In the genomic region with DNA sequence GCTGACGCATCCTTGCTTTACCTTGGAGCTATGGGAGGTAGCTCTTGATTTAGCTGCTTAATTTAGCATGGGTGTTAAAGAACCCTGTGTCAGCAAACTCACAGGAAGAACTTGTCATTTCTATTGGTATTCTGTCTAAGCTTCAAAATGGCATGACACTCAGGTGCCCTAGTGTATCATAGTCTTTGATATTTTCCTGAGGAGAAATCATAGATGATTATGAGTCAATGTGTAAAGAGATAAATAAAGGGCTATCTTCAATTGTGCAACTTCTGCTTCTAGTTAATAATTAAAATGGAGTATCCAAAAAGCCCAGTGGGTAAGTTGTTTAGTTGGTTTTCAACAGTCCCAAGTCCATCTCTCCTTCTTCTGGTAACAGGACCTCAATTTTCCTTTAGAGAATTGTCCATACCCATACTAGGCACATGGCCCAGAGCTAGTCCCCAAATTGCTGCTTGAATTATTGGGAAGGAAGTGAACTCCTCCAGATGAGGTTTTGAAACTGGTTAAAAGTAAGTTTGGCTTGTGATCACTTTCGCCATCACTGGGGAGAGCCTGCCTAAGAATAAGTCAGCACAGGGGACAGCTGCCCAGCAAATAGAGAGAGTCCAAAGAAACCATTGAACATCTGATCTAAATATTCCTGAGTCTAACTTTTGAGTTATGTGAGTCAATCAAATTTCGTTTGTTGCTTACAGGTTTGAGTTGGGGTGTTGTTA, we compare ENCODE assay signal across 1 cellular context.
TF ChIP-seq lines count a peak whose summit lies in the region.

No MANE protein-coding gene starts in this region.

TF ChIP-seq in HepG2, 621 proteins besides CTCF, POLR2A, EP300 and RAD21 (continued from another document and continues in another):
- TF ChIP-seq, protein P1, sequence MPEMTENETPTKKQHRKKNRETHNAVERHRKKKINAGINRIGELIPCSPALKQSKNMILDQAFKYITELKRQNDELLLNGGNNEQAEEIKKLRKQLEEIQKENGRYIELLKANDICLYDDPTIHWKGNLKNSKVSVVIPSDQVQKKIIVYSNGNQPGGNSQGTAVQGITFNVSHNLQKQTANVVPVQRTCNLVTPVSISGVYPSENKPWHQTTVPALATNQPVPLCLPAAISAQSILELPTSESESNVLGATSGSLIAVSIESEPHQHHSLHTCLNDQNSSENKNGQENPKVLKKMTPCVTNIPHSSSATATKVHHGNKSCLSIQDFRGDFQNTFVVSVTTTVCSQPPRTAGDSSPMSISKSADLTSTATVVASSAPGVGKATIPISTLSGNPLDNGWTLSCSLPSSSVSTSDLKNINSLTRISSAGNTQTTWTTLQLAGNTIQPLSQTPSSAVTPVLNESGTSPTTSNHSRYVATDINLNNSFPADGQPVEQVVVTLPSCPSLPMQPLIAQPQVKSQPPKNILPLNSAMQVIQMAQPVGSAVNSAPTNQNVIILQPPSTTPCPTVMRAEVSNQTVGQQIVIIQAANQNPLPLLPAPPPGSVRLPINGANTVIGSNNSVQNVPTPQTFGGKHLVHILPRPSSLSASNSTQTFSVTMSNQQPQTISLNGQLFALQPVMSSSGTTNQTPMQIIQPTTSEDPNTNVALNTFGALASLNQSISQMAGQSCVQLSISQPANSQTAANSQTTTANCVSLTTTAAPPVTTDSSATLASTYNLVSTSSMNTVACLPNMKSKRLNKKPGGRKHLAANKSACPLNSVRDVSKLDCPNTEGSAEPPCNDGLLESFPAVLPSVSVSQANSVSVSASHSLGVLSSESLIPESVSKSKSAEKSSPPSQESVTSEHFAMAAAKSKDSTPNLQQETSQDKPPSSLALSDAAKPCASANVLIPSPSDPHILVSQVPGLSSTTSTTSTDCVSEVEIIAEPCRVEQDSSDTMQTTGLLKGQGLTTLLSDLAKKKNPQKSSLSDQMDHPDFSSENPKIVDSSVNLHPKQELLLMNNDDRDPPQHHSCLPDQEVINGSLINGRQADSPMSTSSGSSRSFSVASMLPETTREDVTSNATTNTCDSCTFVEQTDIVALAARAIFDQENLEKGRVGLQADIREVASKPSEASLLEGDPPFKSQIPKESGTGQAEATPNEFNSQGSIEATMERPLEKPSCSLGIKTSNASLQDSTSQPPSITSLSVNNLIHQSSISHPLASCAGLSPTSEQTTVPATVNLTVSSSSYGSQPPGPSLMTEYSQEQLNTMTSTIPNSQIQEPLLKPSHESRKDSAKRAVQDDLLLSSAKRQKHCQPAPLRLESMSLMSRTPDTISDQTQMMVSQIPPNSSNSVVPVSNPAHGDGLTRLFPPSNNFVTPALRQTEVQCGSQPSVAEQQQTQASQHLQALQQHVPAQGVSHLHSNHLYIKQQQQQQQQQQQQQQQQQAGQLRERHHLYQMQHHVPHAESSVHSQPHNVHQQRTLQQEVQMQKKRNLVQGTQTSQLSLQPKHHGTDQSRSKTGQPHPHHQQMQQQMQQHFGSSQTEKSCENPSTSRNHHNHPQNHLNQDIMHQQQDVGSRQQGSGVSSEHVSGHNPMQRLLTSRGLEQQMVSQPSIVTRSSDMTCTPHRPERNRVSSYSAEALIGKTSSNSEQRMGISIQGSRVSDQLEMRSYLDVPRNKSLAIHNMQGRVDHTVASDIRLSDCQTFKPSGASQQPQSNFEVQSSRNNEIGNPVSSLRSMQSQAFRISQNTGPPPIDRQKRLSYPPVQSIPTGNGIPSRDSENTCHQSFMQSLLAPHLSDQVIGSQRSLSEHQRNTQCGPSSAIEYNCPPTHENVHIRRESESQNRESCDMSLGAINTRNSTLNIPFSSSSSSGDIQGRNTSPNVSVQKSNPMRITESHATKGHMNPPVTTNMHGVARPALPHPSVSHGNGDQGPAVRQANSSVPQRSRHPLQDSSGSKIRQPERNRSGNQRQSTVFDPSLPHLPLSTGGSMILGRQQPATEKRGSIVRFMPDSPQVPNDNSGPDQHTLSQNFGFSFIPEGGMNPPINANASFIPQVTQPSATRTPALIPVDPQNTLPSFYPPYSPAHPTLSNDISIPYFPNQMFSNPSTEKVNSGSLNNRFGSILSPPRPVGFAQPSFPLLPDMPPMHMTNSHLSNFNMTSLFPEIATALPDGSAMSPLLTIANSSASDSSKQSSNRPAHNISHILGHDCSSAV (CRISPR knock-in tag; IDR thresholded peaks at IDR 0.05; ENCODE audit: borderline replicate concordance), result no peak
- TF ChIP-seq MED8 (CRISPR knock-in tag; IDR thresholded peaks at IDR 0.05; ENCODE audit: insufficient replicate concordance) (peak; percentile 64), MBNL3 (CRISPR knock-in tag; conservative IDR thresholded peaks at IDR 0.05) (no peak), ZNF296 (CRISPR knock-in tag; conservative IDR thresholded peaks at IDR 0.05) (no peak), ZNF782 (CRISPR knock-in tag; IDR thresholded peaks at IDR 0.05; ENCODE audit: borderline replicate concordance) (no peak), ZNF75D (CRISPR knock-in tag; IDR thresholded peaks at IDR 0.05; ENCODE audit: borderline replicate concordance) (no peak), BATF2 (CRISPR knock-in tag; IDR thresholded peaks at IDR 0.05) (no peak), CAMTA2 (CRISPR knock-in tag; IDR thresholded peaks at IDR 0.05; ENCODE audit: borderline replicate concordance) (no peak), RERE (CRISPR knock-in tag; IDR thresholded peaks at IDR 0.05; ENCODE audit: low read depth) (0 out of 2 replicates have a peak, but pooled peaks have one; percentile 46), THYN1 (CRISPR knock-in tag; IDR thresholded peaks at IDR 0.05; ENCODE audit: borderline replicate concordance, low read depth) (no peak), ZNF775 (CRISPR knock-in tag; IDR thresholded peaks at IDR 0.05; ENCODE audit: borderline replicate concordance) (no peak), ZNF770 (CRISPR knock-in tag; IDR thresholded peaks at IDR 0.05) (no peak), PAWR (CRISPR knock-in tag; IDR thresholded peaks at IDR 0.05; ENCODE audit: borderline replicate concordance) (no peak), ZNF670 (CRISPR knock-in tag; IDR thresholded peaks at IDR 0.05; ENCODE audit: borderline replicate concordance) (no peak), PPARG (CRISPR knock-in tag; conservative IDR thresholded peaks at IDR 0.05) (peak; percentile 72), ETV6 (CRISPR knock-in tag; conservative IDR thresholded peaks at IDR 0.05) (no peak), GTF2F1 (IDR thresholded peaks at IDR 0.05; ENCODE audit: low read length) (no peak), MED13 (CRISPR knock-in tag; IDR thresholded peaks at IDR 0.05) (peak; percentile 78), ZNF326 (CRISPR knock-in tag; IDR thresholded peaks at IDR 0.05; ENCODE audit: borderline replicate concordance) (no peak), SMAD1 (CRISPR knock-in tag; IDR thresholded peaks at IDR 0.05; ENCODE audit: borderline replicate concordance, low read depth) (no peak), SNAPC4 (CRISPR knock-in tag; IDR thresholded peaks at IDR 0.05) (no peak)
- TF ChIP-seq, protein P2, sequence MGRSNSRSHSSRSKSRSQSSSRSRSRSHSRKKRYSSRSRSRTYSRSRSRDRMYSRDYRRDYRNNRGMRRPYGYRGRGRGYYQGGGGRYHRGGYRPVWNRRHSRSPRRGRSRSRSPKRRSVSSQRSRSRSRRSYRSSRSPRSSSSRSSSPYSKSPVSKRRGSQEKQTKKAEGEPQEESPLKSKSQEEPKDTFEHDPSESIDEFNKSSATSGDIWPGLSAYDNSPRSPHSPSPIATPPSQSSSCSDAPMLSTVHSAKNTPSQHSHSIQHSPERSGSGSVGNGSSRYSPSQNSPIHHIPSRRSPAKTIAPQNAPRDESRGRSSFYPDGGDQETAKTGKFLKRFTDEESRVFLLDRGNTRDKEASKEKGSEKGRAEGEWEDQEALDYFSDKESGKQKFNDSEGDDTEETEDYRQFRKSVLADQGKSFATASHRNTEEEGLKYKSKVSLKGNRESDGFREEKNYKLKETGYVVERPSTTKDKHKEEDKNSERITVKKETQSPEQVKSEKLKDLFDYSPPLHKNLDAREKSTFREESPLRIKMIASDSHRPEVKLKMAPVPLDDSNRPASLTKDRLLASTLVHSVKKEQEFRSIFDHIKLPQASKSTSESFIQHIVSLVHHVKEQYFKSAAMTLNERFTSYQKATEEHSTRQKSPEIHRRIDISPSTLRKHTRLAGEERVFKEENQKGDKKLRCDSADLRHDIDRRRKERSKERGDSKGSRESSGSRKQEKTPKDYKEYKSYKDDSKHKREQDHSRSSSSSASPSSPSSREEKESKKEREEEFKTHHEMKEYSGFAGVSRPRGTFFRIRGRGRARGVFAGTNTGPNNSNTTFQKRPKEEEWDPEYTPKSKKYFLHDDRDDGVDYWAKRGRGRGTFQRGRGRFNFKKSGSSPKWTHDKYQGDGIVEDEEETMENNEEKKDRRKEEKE (IDR thresholded peaks at IDR 0.05), result no peak
